14 cellular contexts compared by ENCODE assay signal in the genomic region with DNA sequence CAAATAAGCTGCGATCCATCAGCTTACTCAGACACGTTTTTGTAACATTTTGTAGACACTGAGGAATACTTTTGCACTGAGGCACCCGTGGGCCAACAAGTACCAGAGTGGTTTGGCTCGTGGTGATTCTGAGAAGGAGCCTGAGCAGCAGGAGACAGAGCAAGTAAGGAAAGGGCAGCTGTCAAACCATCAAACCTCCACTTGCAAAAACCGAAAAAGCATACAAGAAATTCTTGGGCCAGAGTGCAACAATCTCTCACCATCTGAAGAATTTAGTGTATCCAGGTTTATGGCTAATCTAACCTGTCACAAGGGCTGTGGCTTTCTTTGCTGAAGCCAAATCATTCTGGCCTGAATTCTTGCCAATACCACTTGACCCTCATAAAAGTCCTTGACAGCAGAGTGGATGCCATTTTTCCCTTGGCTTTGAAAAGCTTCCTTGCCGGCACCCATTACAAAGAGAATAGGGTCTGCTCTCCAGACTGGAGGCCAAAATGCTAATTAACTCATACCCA. TPM values are rescaled to one million over a fixed set of nuclear protein-coding genes. Genes with fewer than 3 reads are reported as not detected.
A peak's percentile ranks its signal among the peaks of the same experiment; 100 is the strongest.
DNase-seq lines count a peak whose midpoint lies in the region; ATAC-seq and FAIRE-seq lines count a peak whose summit lies in the region.
"Had no signal": no experiment of that assay in that cellular context is flagged by ENCODE, and none has a peak within 500 bp of the region (broad histone marks: within the 10 kb centered on the region; RNA-seq: fewer than 3 reads in every experiment).

No MANE protein-coding gene starts in this region.

- DNase-seq in A172 (ENCODE audit: low spot score) (peak; percentile 76), GM18507 (ENCODE audit: extremely low spot score, insufficient read length, low read depth) (no peak), RCC 7860 (ENCODE audit: low spot score) (peak; percentile 64), left ventricle myocardium superior (no peak), NCI-H2081 treated with DMSO at 0.1 percent for 48 hours (lab: John Stamatoyannopoulos, UW) (no peak), posterior vena cava (ENCODE audit: low spot score) (no peak)
- DNase-seq: activated effector memory CD4-positive, alpha-beta T cell treated with anti-CD3 and anti-CD28 coated beads, Interleukin-2, amount 50 U/mL, for 16 hours; CD4-positive, CD25-positive, alpha-beta regulatory T cell; effector memory CD8-positive, alpha-beta T cell; NCI-H526; occipital lobe had no signal

- intact Hi-C loops in left ventricle myocardium superior (cut with micrococcal nuclease) (no loop called here), posterior vena cava (cut with DNase I) (loop anchor here in 1 of 2 donors (10.0 kb wide), 1 partner anchor 59 kb away; the partner anchor contains the start of gene MYO1E)

- peak; percentile 60 for ATAC-seq in left ventricle myocardium superior
- ATAC-seq in HG03378 (IDR thresholded peaks at IDR 0.05; ENCODE audit: unreplicated experiment), result no peak
- ATAC-seq in HG02981 (IDR thresholded peaks at IDR 0.05; ENCODE audit: unreplicated experiment), result no peak
- ATAC-seq: effector memory CD8-positive, alpha-beta T cell had no signal

- peak; percentile 21 for FAIRE-seq in GM18507 (lab: Jason Lieb, UNC)
- FAIRE-seq in RCC 7860 (lab: Jason Lieb, UNC), result peak; percentile 89
- FAIRE-seq: TTC549 had no signal

RNA-seq across cellular contexts. Expression of gene MYO1E, which starts 56.7 kb away (rescaled TPM):
- total RNA-seq in A172 (2014; rRNA removed; shearing (Covaris generic)), result 13.8 and 25.6 TPM in 2 replicates
- total RNA-seq in left ventricle myocardium superior, result 36.4 TPM
- total RNA-seq in posterior vena cava, result 100 to 1,000 TPM; 113 to 193 TPM

Comparison
In these comparisons a context has a peak if more than half of its experiments do, and no peak if none do; other contexts are left out.
1. DNase-seq: peak in A172 (single experiment) and RCC 7860 (single experiment); none in GM18507 (single experiment), left ventricle myocardium superior (single experiment), NCI-H2081 treated with DMSO at 0.1 percent for 48 hours (single experiment) and posterior vena cava (single experiment).